22 cellular contexts compared by ENCODE assay signal in the genomic region with DNA sequence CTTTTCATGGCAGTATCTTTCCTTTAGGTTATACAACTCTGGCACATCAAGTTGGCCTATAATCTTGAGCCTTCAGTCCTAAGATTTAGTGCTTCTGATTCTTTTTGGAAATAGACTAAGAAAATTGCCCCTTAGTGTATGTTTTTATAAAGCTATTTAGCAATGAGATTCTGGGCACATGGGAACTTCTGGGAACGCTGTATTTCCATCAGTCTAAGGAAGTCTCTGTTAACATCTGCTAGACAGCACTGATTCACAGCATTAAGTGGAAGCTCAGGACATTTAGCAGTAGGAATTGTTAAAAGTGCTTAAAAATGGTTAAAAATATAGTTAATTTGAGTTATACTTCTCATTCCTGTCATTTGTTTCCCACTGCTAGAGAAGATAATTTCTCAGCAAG.
"Had no signal": no experiment of that assay in that cellular context is flagged by ENCODE, and none has a peak within 500 bp of the region (broad histone marks: within the 10 kb centered on the region; RNA-seq: fewer than 3 reads in every experiment).

No MANE protein-coding gene starts in this region.

- H3K27me3 Mint-ChIP-seq: activated naive CD4-positive, alpha-beta T cell treated with anti-CD3 and anti-CD28 coated beads, Interleukin-2, amount 50 U/mL, for 24 hours; effector memory CD8-positive, alpha-beta T cell; memory B cell; naive B cell had no signal

- H3K27ac Mint-ChIP-seq: activated naive CD4-positive, alpha-beta T cell treated with anti-CD3 and anti-CD28 coated beads, Interleukin-2, amount 50 U/mL, for 24 hours; effector memory CD8-positive, alpha-beta T cell; memory B cell; naive B cell; stimulated activated effector memory CD8-positive, alpha-beta T cell treated with anti-CD3 and anti-CD28 coated beads, Interleukin-12 subunit alpha, Interleukin-12 subunit beta, amount 100 ng/mL, for 72 hours; T-helper 1 cell treated with Interleukin-12 subunit alpha and Interleukin-12 subunit beta and Interleukin-4 antibody, amounts not matched to agents 30 μg/mL and 1 μg/mL, for 36 hours had no signal

- H3K36me3 Mint-ChIP-seq: activated naive CD4-positive, alpha-beta T cell treated with anti-CD3 and anti-CD28 coated beads, Interleukin-2, amount 50 U/mL, for 24 hours; memory B cell; naive B cell; stimulated activated effector memory CD8-positive, alpha-beta T cell treated with anti-CD3 and anti-CD28 coated beads, Interleukin-12 subunit alpha, Interleukin-12 subunit beta, amount 100 ng/mL, for 72 hours had no signal

- H3K27me3 ChIP-seq: esophagus squamous epithelium, gastroesophageal sphincter, heart right ventricle, upper lobe of left lung had no signal

- H3K36me3 ChIP-seq: esophagus squamous epithelium, gastroesophageal sphincter, heart right ventricle, thoracic aorta, upper lobe of left lung had no signal

- DNase-seq: activated CD4-positive, alpha-beta T cell treated with anti-CD3 and anti-CD28 coated beads, Interleukin-2, amount 50 U/mL, for 1 hour; activated CD8-positive, alpha-beta memory T cell treated with anti-CD3 and anti-CD28 coated beads for 24 hours; activated CD8-positive, alpha-beta memory T cell treated with anti-CD3 and anti-CD28 coated beads, Interleukin-2, amount 50 U/mL, for 48 hours; activated effector memory CD4-positive, alpha-beta T cell treated with anti-CD3 and anti-CD28 coated beads, Interleukin-2, amount 50 U/mL, for 16 hours; activated T-cell treated with anti-CD3 and anti-CD28 coated beads, Interleukin-2, amount 50 U/mL, for 48 hours; effector memory CD8-positive, alpha-beta T cell; esophagus squamous epithelium; heart right ventricle; mucosa of descending colon; naive B cell; psoas muscle; right cardiac atrium; small intestine; stimulated activated CD4-positive, alpha-beta T cell treated with anti-CD3 and anti-CD28 coated beads, Interleukin-4, amount 100 ng/mL, for 24 hours; upper lobe of left lung had no signal

- H3K27ac ChIP-seq: esophagus squamous epithelium, gastroesophageal sphincter, heart right ventricle, psoas muscle, thoracic aorta, upper lobe of left lung had no signal

- H3K4me3 ChIP-seq: esophagus squamous epithelium, gastroesophageal sphincter, heart right ventricle, mucosa of descending colon, psoas muscle, thoracic aorta, upper lobe of left lung had no signal

- H3K9me3 ChIP-seq: esophagus squamous epithelium, gastroesophageal sphincter, heart right ventricle, mucosa of descending colon, psoas muscle, thoracic aorta, upper lobe of left lung had no signal

- FAIRE-seq: small intestine had no signal

- H3K4me3 Mint-ChIP-seq: activated naive CD4-positive, alpha-beta T cell treated with anti-CD3 and anti-CD28 coated beads, Interleukin-2, amount 50 U/mL, for 24 hours; effector memory CD8-positive, alpha-beta T cell; memory B cell; naive B cell; stimulated activated effector memory CD8-positive, alpha-beta T cell treated with anti-CD3 and anti-CD28 coated beads, Interleukin-12 subunit alpha, Interleukin-12 subunit beta, amount 100 ng/mL, for 72 hours; T-helper 1 cell treated with Interleukin-12 subunit alpha and Interleukin-12 subunit beta and Interleukin-4 antibody, amounts not matched to agents 30 μg/mL and 1 μg/mL, for 36 hours had no signal

- H3K4me1 Mint-ChIP-seq: activated naive CD4-positive, alpha-beta T cell treated with anti-CD3 and anti-CD28 coated beads, Interleukin-2, amount 50 U/mL, for 24 hours; memory B cell; naive B cell; stimulated activated effector memory CD8-positive, alpha-beta T cell treated with anti-CD3 and anti-CD28 coated beads, Interleukin-12 subunit alpha, Interleukin-12 subunit beta, amount 100 ng/mL, for 72 hours had no signal

- ATAC-seq: activated CD4-positive, CD25-positive, alpha-beta regulatory T cell treated with anti-CD3 and anti-CD28 coated beads, Interleukin-2, amount 50 U/mL, for 24 hours; effector memory CD8-positive, alpha-beta T cell; gastroesophageal sphincter; heart right ventricle; mucosa of descending colon; psoas muscle; right cardiac atrium; stimulated activated effector memory CD8-positive, alpha-beta T cell treated with anti-CD3 and anti-CD28 coated beads, Interleukin-12 subunit alpha, Interleukin-12 subunit beta, amount 100 ng/mL, for 72 hours had no signal

- H3K4me1 ChIP-seq: esophagus squamous epithelium, gastroesophageal sphincter, heart right ventricle, psoas muscle, upper lobe of left lung had no signal

- H3K9me3 Mint-ChIP-seq: activated naive CD4-positive, alpha-beta T cell treated with anti-CD3 and anti-CD28 coated beads, Interleukin-2, amount 50 U/mL, for 24 hours; T-helper 1 cell treated with Interleukin-12 subunit alpha and Interleukin-12 subunit beta and Interleukin-4 antibody, amounts not matched to agents 30 μg/mL and 1 μg/mL, for 36 hours had no signal
